In genomic region chr9:81689093-81689342, GRCh38 we compare ENCODE assay signal across 8 cellular contexts. TPM values are rescaled to one million over a fixed set of nuclear protein-coding genes. Genes with fewer than 3 reads are reported as not detected.
DNase-seq lines count a peak whose midpoint lies in the region; ATAC-seq, FAIRE-seq and TF ChIP-seq lines count a peak whose summit lies in the region.
"Not testable (repeated sequence)": the region's sequence is repeated elsewhere in the genome, so short reads cannot be mapped to it uniquely, and the experiment has no call there.

No MANE protein-coding gene starts in this region.

- H3K4me2 ChIP-seq in OCI-LY3 (ENCODE audit: low read length), result peak overlapping the region; percentile 44
- H3K4me2 ChIP-seq in H1 (ENCODE audit: insufficient read depth in 1 of 2, low read depth in 2 of 2, low read length in 2 of 2), result peak overlapping the region; percentile 64 to 71; a peak in 2 of 4 replicates
- peak overlapping the region; percentile 91 for H3K4me2 ChIP-seq in neuronal stem cell (ENCODE audit: insufficient read depth, low read length, poor library complexity, severe bottlenecking)

- H3K27ac ChIP-seq in OCI-LY3 (ENCODE audit: low read length), result not testable (repeated sequence)
- H3K27ac ChIP-seq in H1 (ENCODE audit: low read depth, low read length), result peak overlapping the region; percentile 80
- peak overlapping the region; percentile 50 for H3K27ac ChIP-seq in neuronal stem cell (replicated peaks; ENCODE audit: low read length)
- peak overlapping the region; percentile 90 to 94 (median 92) for H3K27ac ChIP-seq in thyroid gland

- not testable (repeated sequence) for H3K79me2 ChIP-seq in OCI-LY3 (ENCODE audit: low read length)
- H3K79me2 ChIP-seq in H1 (ENCODE audit: control insufficient read depth in 1 of 2, insufficient read depth in 2 of 2, low read length in 2 of 2), result peaks cover 30 to 50% of the 10 kb centered on the region in 2 experiments

- H4K8ac ChIP-seq in H1 (ENCODE audit: extremely low read depth, insufficient read depth, low read length), result peak overlapping the region; percentile 89; the same call in 1 of the 2 replicates
- not testable (repeated sequence) for H4K8ac ChIP-seq in neuronal stem cell (ENCODE audit: low read depth, low read length)

- H3K36me3 ChIP-seq in GM06990 (ENCODE audit: control insufficient read depth, insufficient read depth, low read length); OCI-LY3 (replicated peaks; ENCODE audit: low read depth, low read length); thyroid gland: not testable (repeated sequence)
- H3K36me3 ChIP-seq in H1 (ENCODE audit: control insufficient read depth in 2 of 4, insufficient read depth in 4 of 4, low read length in 3 of 4) (peaks cover 2 to 17% (median 6%) of the 10 kb centered on the region in 4 experiments; a peak in 6 of 8 replicates), neuronal stem cell (replicated peaks in 1 of 2; ENCODE audit: control insufficient read depth in 2 of 2, insufficient read depth in 2 of 2, low read length in 2 of 2) (peaks cover 0 to 26% of the 10 kb centered on the region in 2 donors)

- WGBS in H1 (ENCODE audit: extremely low coverage in 1 of 2, insufficient coverage in 1 of 2, insufficient read length in 1 of 2, insufficient replicate concordance in 2 of 2, low coverage in 1 of 2, low lambda C conversion rate in 2 of 2, missing lambda C conversion rate in 1 of 2), 2 experiments, result 4% methylated on average over 5 of the region's 21 CpGs; no CpG with 5 or more reads in 1 of the 2 experiments
- WGBS in neuronal stem cell (ENCODE audit: extremely low coverage in 2 of 2, insufficient read length in 2 of 2, insufficient replicate concordance in 1 of 2), 2 donors, result no CpG with 5 or more reads among the region's 21 CpGs
- 0% methylated on average over 9 to 20 of the region's 21 CpGs for WGBS in thyroid gland, 2 donors

- H3K18ac ChIP-seq in H1 (ENCODE audit: extremely low read depth, low read length) (peak overlapping the region; percentile 78), neuronal stem cell (ENCODE audit: low read length) (peak overlapping the region; percentile 97)

- H2BK120ac ChIP-seq in H1 (replicated peaks; ENCODE audit: low read depth, low read length); neuronal stem cell (ENCODE audit: low read depth, low read length): not testable (repeated sequence)

- H3K9me3 ChIP-seq in OCI-LY3 (ENCODE audit: insufficient read depth, low read length); H1 (ENCODE audit: insufficient read depth in 2 of 2, low read depth in 1 of 2, low read length in 1 of 2); thyroid gland: not testable (repeated sequence)
- H3K9me3 ChIP-seq in neuronal stem cell (replicated peaks in 1 of 2; ENCODE audit: control insufficient read depth in 2 of 2, insufficient read depth in 1 of 2, low read depth in 1 of 2, low read length in 2 of 2), result peaks cover 0 to 11% of the 10 kb centered on the region in 2 donors

- H2BK5ac ChIP-seq in H1 (ENCODE audit: low read depth, low read length) (peak overlapping the region; percentile 53; the same call in 1 of the 2 replicates), neuronal stem cell (ENCODE audit: low read length) (peak overlapping the region; percentile 90)

- ATAC-seq in HG02840 (IDR thresholded peaks at IDR 0.05; ENCODE audit: low FRiP score, unreplicated experiment), result peak; percentile 10

- not testable (repeated sequence) for H3K4ac ChIP-seq in H1 (replicated peaks; ENCODE audit: insufficient read length, low read depth, low read length); neuronal stem cell (ENCODE audit: low read length)

- H3K4me3 Mint-ChIP-seq in activated T-helper 2 cell treated with anti-CD3 and anti-CD28 coated beads, Interferon-gamma antibody, Interleukin-2, Interleukin-4, amounts not matched to agents 10 μg/mL and 5 μg/mL and 100 μg/mL, durations not matched to agents 14 hours and 24 hours and 36 hours (ENCODE audit: low read depth), result peak overlapping the region; percentile 83
- H3K4me3 Mint-ChIP-seq in immature natural killer cell, result peak overlapping the region; percentile 92 to 98 (median 98)

- peak overlapping the region; percentile 58 for H3K4me3 ChIP-seq in GM06990 (replicated peaks; ENCODE audit: low read depth, low read length)
- peak overlapping the region; percentile 52 for H3K4me3 ChIP-seq in OCI-LY3 (ENCODE audit: low read length)
- H3K4me3 ChIP-seq in H1 (ENCODE audit: extremely low read depth in 1 of 4, insufficient read depth in 2 of 4, low read depth in 3 of 4, low read length in 4 of 4), result peak overlapping the region; percentile 72 to 90 (median 86)
- peak overlapping the region; percentile 78 to 94 for H3K4me3 ChIP-seq in neuronal stem cell (ENCODE audit: low read length in 2 of 2)
- peak overlapping the region; percentile 68 to 90 (median 82) for H3K4me3 ChIP-seq in thyroid gland (replicated peaks in 1 of 3)

- H3K14ac ChIP-seq in H1 (ENCODE audit: insufficient read length), result not testable (repeated sequence)
- peak overlapping the region; percentile 47 for H3K14ac ChIP-seq in neuronal stem cell (ENCODE audit: low read length)

- H2AFZ ChIP-seq in OCI-LY3 (ENCODE audit: low read depth, low read length); H1 (ENCODE audit: low read length): not testable (repeated sequence)
- peak overlapping the region; percentile 84 for H2AFZ ChIP-seq in neuronal stem cell (ENCODE audit: low read length)

- not testable (repeated sequence) for H3K27ac Mint-ChIP-seq in activated T-helper 2 cell treated with anti-CD3 and anti-CD28 coated beads, Interferon-gamma antibody, Interleukin-2, Interleukin-4, amounts not matched to agents 10 μg/mL and 5 μg/mL and 100 μg/mL, durations not matched to agents 14 hours and 24 hours and 36 hours
- H3K27ac Mint-ChIP-seq in immature natural killer cell, result peak overlapping the region; percentile 89 to 96 (median 95)

- H2BK20ac ChIP-seq in H1 (ENCODE audit: low read length), result not testable (repeated sequence)

- not testable (repeated sequence) for H2BK12ac ChIP-seq in H1 (ENCODE audit: low read depth, low read length)
- H2BK12ac ChIP-seq in neuronal stem cell (ENCODE audit: low read length), result peak overlapping the region; percentile 10

- not testable (repeated sequence) for H3K36me3 Mint-ChIP-seq in activated T-helper 2 cell treated with anti-CD3 and anti-CD28 coated beads, Interferon-gamma antibody, Interleukin-2, Interleukin-4, amounts not matched to agents 10 μg/mL and 5 μg/mL and 100 μg/mL, durations not matched to agents 14 hours and 24 hours and 36 hours (ENCODE audit: low read depth); immature natural killer cell

- intact Hi-C loops in activated T-helper 2 cell treated with anti-CD3 and anti-CD28 coated beads, Interferon-gamma antibody, Interleukin-2, Interleukin-4, amounts not matched to agents 10 μg/mL and 5 μg/mL and 100 μg/mL, durations not matched to agents 14 hours and 24 hours and 36 hours (cut with micrococcal nuclease), result not testable (repeated sequence)
- intact Hi-C loops in thyroid gland (cut with DNase I), result loop anchor here (5.0 to 10.0 kb wide), 2 partner anchors 94 to 167 kb away; no protein-coding TSS in a partner anchor

- not testable (repeated sequence) for FAIRE-seq in H1 (lab: Jason Lieb, UNC)

- not testable (repeated sequence) for H4K91ac ChIP-seq in H1 (replicated peaks; ENCODE audit: insufficient read length, low read length); neuronal stem cell (ENCODE audit: low read depth, low read length, poor library complexity)

- not testable (repeated sequence) for TF ChIP-seq RAD21 in H1 (IDR thresholded peaks at IDR 0.05 in 1 of 2, conservative IDR thresholded peaks at IDR 0.05 in 1 of 2; ENCODE audit: low read depth in 2 of 2, low read length in 2 of 2)

- not testable (repeated sequence) for TF ChIP-seq EP300 in H1 (IDR thresholded peaks at IDR 0.05; ENCODE audit: borderline replicate concordance in 1 of 2, low read depth in 2 of 2, low read length in 2 of 2)

- not testable (repeated sequence) for TF ChIP-seq POLR2A in H1 (IDR thresholded peaks at IDR 0.05; ENCODE audit: control extremely low read depth in 1 of 2, low read depth in 2 of 2, low read length in 2 of 2); thyroid gland (IDR thresholded peaks at IDR 0.05)

- H3K9ac ChIP-seq in OCI-LY3 (ENCODE audit: low read length), result not testable (repeated sequence)
- H3K9ac ChIP-seq in H1 (replicated peaks in 1 of 4; ENCODE audit: extremely low read depth in 1 of 4, low read depth in 3 of 4, low read length in 3 of 4), result peak overlapping the region; percentile 70 to 92 (median 80); a peak in 6 of 7 replicates
- peak overlapping the region; percentile 91 for H3K9ac ChIP-seq in neuronal stem cell (ENCODE audit: low read depth, low read length, poor library complexity)

- DNase-seq in GM06990 (ENCODE audit: extremely low read depth, insufficient read length); activated T-helper 2 cell treated with anti-CD3 and anti-CD28 coated beads, Interferon-gamma antibody, Interleukin-2, Interleukin-4, amounts not matched to agents 10 μg/mL and 5 μg/mL and 100 μg/mL, durations not matched to agents 14 hours and 24 hours and 36 hours (ENCODE audit: low spot score); H1 (ENCODE audit: low read depth in 1 of 2, low spot score in 2 of 2); immature natural killer cell; neuronal stem cell (ENCODE audit: low spot score); thyroid gland: not testable (repeated sequence)

- POLR2A ChIA-PET in H1 (lab: Charles Lee; ENCODE audit: partially characterized antibody), result interaction anchor here (0.6 to 10.8 kb wide), 10 partner anchors 12 to 93 kb away, joined by 3 to 97 read pairs (median 4); no protein-coding TSS in a partner anchor

- TF ChIP-seq CTCF in GM06990 (IDR thresholded peaks at IDR 0.05; ENCODE audit: insufficient read depth, low read length, poor library complexity, severe bottlenecking); OCI-LY3 (IDR thresholded peaks at IDR 0.05; ENCODE audit: low read depth, low read length); H1 (IDR thresholded peaks at IDR 0.05; ENCODE audit: control extremely low read depth in 1 of 3, insufficient read depth in 1 of 3, low read depth in 1 of 3, low read length in 3 of 3); thyroid gland (IDR thresholded peaks at IDR 0.05): not testable (repeated sequence)

- H3K4me1 Mint-ChIP-seq in activated T-helper 2 cell treated with anti-CD3 and anti-CD28 coated beads, Interferon-gamma antibody, Interleukin-2, Interleukin-4, amounts not matched to agents 10 μg/mL and 5 μg/mL and 100 μg/mL, durations not matched to agents 14 hours and 24 hours and 36 hours (ENCODE audit: low read depth), result not testable (repeated sequence)
- peaks cover 11 to 12% of the 10 kb centered on the region in 2 donors for H3K4me1 Mint-ChIP-seq in immature natural killer cell

- not testable (repeated sequence) for H3K23ac ChIP-seq in H1 (ENCODE audit: insufficient read length)
- H3K23ac ChIP-seq in neuronal stem cell (ENCODE audit: low read depth, low read length, poor library complexity), result peak overlapping the region; percentile 89

- not testable (repeated sequence) for H2BK15ac ChIP-seq in H1 (ENCODE audit: low read length)
- peak overlapping the region; percentile 92 for H2BK15ac ChIP-seq in neuronal stem cell (ENCODE audit: low read length)

- H4K20me1 ChIP-seq in OCI-LY3 (ENCODE audit: insufficient read depth, low read length), result not testable (repeated sequence)
- peaks cover 14 to 26% of the 10 kb centered on the region in 2 experiments for H4K20me1 ChIP-seq in H1 (replicated peaks in 1 of 2; ENCODE audit: control insufficient read depth in 1 of 2, insufficient read depth in 2 of 2, low read length in 2 of 2)

- H3K9me3 Mint-ChIP-seq in activated T-helper 2 cell treated with anti-CD3 and anti-CD28 coated beads, Interferon-gamma antibody, Interleukin-2, Interleukin-4, amounts not matched to agents 10 μg/mL and 5 μg/mL and 100 μg/mL, durations not matched to agents 14 hours and 24 hours and 36 hours; immature natural killer cell: not testable (repeated sequence)

- H2AK5ac ChIP-seq in H1 (ENCODE audit: low read depth, low read length); neuronal stem cell (ENCODE audit: low read depth, low read length): not testable (repeated sequence)

- CTCF ChIA-PET in H1 (lab: Charles Lee; ENCODE audit: partially characterized antibody), result interaction anchor here (1.0 kb wide), 1 partner anchor 159 kb away, joined by 3 read pairs; no protein-coding TSS in a partner anchor

- H3K27me3 Mint-ChIP-seq in activated T-helper 2 cell treated with anti-CD3 and anti-CD28 coated beads, Interferon-gamma antibody, Interleukin-2, Interleukin-4, amounts not matched to agents 10 μg/mL and 5 μg/mL and 100 μg/mL, durations not matched to agents 14 hours and 24 hours and 36 hours (ENCODE audit: low read depth), result peaks cover 29% of the 10 kb centered on the region
- peaks cover 8 to 34% (median 18%) of the 10 kb centered on the region in 3 donors for H3K27me3 Mint-ChIP-seq in immature natural killer cell (ENCODE audit: low read depth in 3 of 3)

- peak overlapping the region; percentile 40 for H4K5ac ChIP-seq in H1 (ENCODE audit: insufficient read length, low read depth, low read length)

- not testable (repeated sequence) for H3K4me1 ChIP-seq in OCI-LY3 (ENCODE audit: low read length)
- H3K4me1 ChIP-seq in H1 (replicated peaks in 1 of 4; ENCODE audit: control insufficient read depth in 3 of 4, insufficient read depth in 4 of 4, low read length in 3 of 4) (peaks cover 3 to 19% (median 9%) of the 10 kb centered on the region in 4 experiments; a peak in 5 of 7 replicates), neuronal stem cell (ENCODE audit: control insufficient read depth in 2 of 2, insufficient read depth in 1 of 2, low read depth in 1 of 2, low read length in 2 of 2) (peaks cover 12 to 20% of the 10 kb centered on the region in 2 donors), thyroid gland (peaks cover 4 to 18% of the 10 kb centered on the region in 2 donors)

- peak overlapping the region; percentile 36 for H3K56ac ChIP-seq in H1 (replicated peaks; ENCODE audit: insufficient read length, low read depth, low read length)

- H3K79me1 ChIP-seq in H1 (ENCODE audit: low read depth, low read length); neuronal stem cell (ENCODE audit: low read depth, low read length): not testable (repeated sequence)

- H3K27me3 ChIP-seq in GM06990 (replicated peaks; ENCODE audit: control insufficient read depth, insufficient read depth, low read length); H1 (replicated peaks in 1 of 4; ENCODE audit: control insufficient read depth in 3 of 4, extremely low read depth in 1 of 4, insufficient read depth in 3 of 4, low read length in 3 of 4); thyroid gland: not testable (repeated sequence)
- H3K27me3 ChIP-seq in OCI-LY3 (ENCODE audit: low read depth, low read length) (peaks cover 35% of the 10 kb centered on the region), neuronal stem cell (ENCODE audit: control insufficient read depth in 3 of 3, insufficient read depth in 3 of 3, low read depth in 1 of 3, low read length in 3 of 3) (peaks cover 0 to 30% (median 5%) of the 10 kb centered on the region in 3 experiments)

- not testable (repeated sequence) for H3K23me2 ChIP-seq in H1 (ENCODE audit: low read depth, low read length)

RNA-seq across cellular contexts. Expression of gene TLE1, which starts 0.3 kb away (rescaled TPM):
- total RNA-seq in activated T-helper 2 cell treated with anti-CD3 and anti-CD28 coated beads, Interferon-gamma antibody, Interleukin-2, Interleukin-4, amounts not matched to agents 10 μg/mL and 5 μg/mL and 100 μg/mL, durations not matched to agents 14 hours and 24 hours and 36 hours, result 0.14 and 0.41 TPM in 2 replicates
- total RNA-seq in H1 (2021; fragmentation: NEBNext Ultra II Directional; extraction: Animal tissue kit (Norgen Biotek cat#: 25700)), result 91.0 and 91.6 TPM in 2 replicates
- 81.8 and 84.6 TPM in 2 replicates for polyA plus RNA-seq in H1 (2011; rRNA removed)
- polyA plus RNA-seq in H1 (2011; cell fraction: cytosol; rRNA removed), result 69.1 TPM
- polyA plus RNA-seq in H1 (2011; cell fraction: nucleus; rRNA removed), result 88.5 TPM
- 56.7 to 72.7 TPM (median 64.8 TPM) in 4 replicates for polyA plus RNA-seq in H1 (2012, experiment 1 of 2)
- 56.8 TPM for polyA plus RNA-seq in H1 (2012, experiment 2 of 2)
- polyA plus RNA-seq in H1 (2013, experiment 1 of 2), result 69.7 TPM
- polyA plus RNA-seq in H1 (2013, experiment 2 of 2), result 70.8 TPM
- 89.8 and 93.5 TPM in 2 replicates for polyA minus RNA-seq in H1 (2011; rRNA and poly(A)+ RNA removed)
- 52.8 TPM for polyA minus RNA-seq in H1 (2011; cell fraction: cytosol; rRNA and poly(A)+ RNA removed)
- polyA minus RNA-seq in H1 (2011; cell fraction: nucleus; rRNA and poly(A)+ RNA removed), result 89.2 TPM
- polyA plus RNA-seq in immature natural killer cell, result 10 to 100 TPM; 63.9 to 97.9 (median 77.0) TPM
- 24.3 TPM for polyA plus RNA-seq in neuronal stem cell (2013, experiment 1 of 2)
- 24.4 TPM for polyA plus RNA-seq in neuronal stem cell (2013, experiment 2 of 2)
- total RNA-seq in thyroid gland, result 10 to 100 TPM; 40.7 to 91.1 (median 58.4) TPM

Comparison
In these comparisons a context has a peak if more than half of its experiments do, and no peak if none do; other contexts are left out.
1. RNA of gene TLE1, which starts 0.3 kb away (total RNA-seq): 91.0 to 91.6 TPM in H1 and 40.7 to 91.1 TPM in thyroid gland; 0.14 to 0.41 TPM in activated T-helper 2 cell treated with anti-CD3 and anti-CD28 coated beads, Interferon-gamma antibody, Interleukin-2, Interleukin-4, amounts not matched to agents 10 μg/mL and 5 μg/mL and 100 μg/mL, durations not matched to agents 14 hours and 24 hours and 36 hours; every median in the first group is over 10 times any median in the second.
2. Peak in every context shown above with its lines, with median percentiles within 50 percentile points of each other: H3K4me3 ChIP-seq and H3K4me2 ChIP-seq.